ENCODE assay signal across 25 cellular contexts in the genomic region with DNA sequence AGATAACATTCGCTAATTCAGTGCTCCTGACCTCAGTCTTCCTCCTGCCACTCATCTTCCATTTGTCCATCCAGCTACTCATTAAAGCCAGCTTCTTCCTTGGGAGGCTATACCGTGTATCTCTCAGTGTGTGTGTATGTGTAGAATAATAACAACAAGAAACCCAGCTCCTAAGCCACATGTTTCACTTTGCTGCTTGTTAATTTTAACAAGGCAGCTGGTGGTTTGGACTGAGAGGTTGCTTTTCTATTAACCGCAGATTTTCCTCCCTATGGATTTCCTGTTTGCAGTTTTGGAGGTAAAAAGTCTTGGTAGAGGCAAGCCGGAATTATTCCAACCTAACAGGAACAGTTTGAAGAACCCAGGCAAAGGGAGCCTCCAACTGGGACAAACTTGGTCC.
"Had no signal": no experiment of that assay in that cellular context is flagged by ENCODE, and none has a peak within 500 bp of the region (broad histone marks: within the 10 kb centered on the region; RNA-seq: fewer than 3 reads in every experiment).

No MANE protein-coding gene starts in this region.

- H3K9me3 Mint-ChIP-seq: dendritic cell treated with granulocyte-macrophage colony-stimulating factor and Interleukin-4, amounts not matched to agents 40 ng/mL and 50 ng/mL, for 4 days; endodermal cell; stimulated activated naive CD8-positive, alpha-beta T cell treated with anti-CD3 and anti-CD28 coated beads, Interleukin-15, amount 100 ng/mL, for 72 hours; type B pancreatic cell had no signal

- H3K27me3 Mint-ChIP-seq: dendritic cell treated with granulocyte-macrophage colony-stimulating factor and Interleukin-4, amounts not matched to agents 40 ng/mL and 50 ng/mL, for 4 days; progenitor cell of endocrine pancreas; stimulated activated naive CD8-positive, alpha-beta T cell treated with anti-CD3 and anti-CD28 coated beads, Interleukin-15, amount 100 ng/mL, for 72 hours; type B pancreatic cell had no signal

- DNase-seq: effector CD8-positive, alpha-beta T cell; endodermal cell; foreskin keratinocyte; heart left ventricle; hippocampal formation; left cardiac atrium; left lung; mesendoderm; midbrain; naive thymus-derived CD8-positive, alpha-beta T cell; right lobe of liver; small intestine; stimulated activated CD4-positive, alpha-beta T cell treated with anti-CD3 and anti-CD28 coated beads, Interleukin-15, amount 100 ng/mL, for 24 hours; stimulated activated CD4-positive, alpha-beta T cell treated with anti-CD3 and anti-CD28 coated beads, Interleukin-2, amount 100 ng/mL, for 48 hours; stimulated activated CD8-positive, alpha-beta memory T cell treated with anti-CD3 and anti-CD28 coated beads, Interleukin-4, amount 100 ng/mL, for 48 hours; stimulated activated naive CD4-positive, alpha-beta T cell; stimulated activated naive CD8-positive, alpha-beta T cell treated with anti-CD3 and anti-CD28 coated beads, Interleukin-15, amount 100 ng/mL, for 72 hours had no signal

- H3K27me3 ChIP-seq: foreskin keratinocyte, gastroesophageal sphincter, heart left ventricle, left lung, right lobe of liver, suprapubic skin had no signal

- H3K27ac ChIP-seq: foreskin keratinocyte, left lung, parathyroid adenoma, right lobe of liver, suprapubic skin had no signal

- H3K79me2 ChIP-seq: parathyroid adenoma had no signal

- H3K9ac ChIP-seq: parathyroid adenoma had no signal

- H3K4me3 Mint-ChIP-seq: dendritic cell treated with granulocyte-macrophage colony-stimulating factor and Interleukin-4, amounts not matched to agents 40 ng/mL and 50 ng/mL, for 4 days; endodermal cell; naive thymus-derived CD8-positive, alpha-beta T cell; stimulated activated naive CD8-positive, alpha-beta T cell treated with anti-CD3 and anti-CD28 coated beads, Interleukin-15, amount 100 ng/mL, for 72 hours; type B pancreatic cell had no signal

- H3K4me1 Mint-ChIP-seq: endodermal cell; naive thymus-derived CD8-positive, alpha-beta T cell; stimulated activated naive CD8-positive, alpha-beta T cell treated with anti-CD3 and anti-CD28 coated beads, Interleukin-15, amount 100 ng/mL, for 72 hours had no signal

- H3K36me3 ChIP-seq: gastroesophageal sphincter, heart left ventricle, left lung, right lobe of liver, suprapubic skin had no signal

- FAIRE-seq: islet of Langerhans, small intestine had no signal

- H2AFZ ChIP-seq: parathyroid adenoma had no signal

- H3K4me1 ChIP-seq: parathyroid adenoma, right lobe of liver had no signal

- H3K36me3 Mint-ChIP-seq: naive thymus-derived CD8-positive, alpha-beta T cell; type B pancreatic cell had no signal

- H3K27ac Mint-ChIP-seq: dendritic cell treated with granulocyte-macrophage colony-stimulating factor and Interleukin-4, amounts not matched to agents 40 ng/mL and 50 ng/mL, for 4 days; endodermal cell; naive thymus-derived CD8-positive, alpha-beta T cell; progenitor cell of endocrine pancreas; stimulated activated naive CD8-positive, alpha-beta T cell treated with anti-CD3 and anti-CD28 coated beads, Interleukin-15, amount 100 ng/mL, for 72 hours; type B pancreatic cell had no signal

- ATAC-seq: esophagus mucosa; foreskin keratinocyte; gastroesophageal sphincter; heart left ventricle; left cardiac atrium; left lung; naive thymus-derived CD8-positive, alpha-beta T cell; right lobe of liver; stimulated activated naive CD8-positive, alpha-beta T cell treated with anti-CD3 and anti-CD28 coated beads, Interleukin-15, amount 100 ng/mL, for 72 hours had no signal

- H3K9me3 ChIP-seq: gastroesophageal sphincter, right lobe of liver had no signal

- H3K4me3 ChIP-seq: gastroesophageal sphincter, heart left ventricle, left lung, right lobe of liver, suprapubic skin had no signal
